Comparison of ENCODE assay signal across 18 cellular contexts in genomic region chr3:152964901-152965609, GRCh38.
"Had no signal": no experiment of that assay in that cellular context is flagged by ENCODE, and none has a peak within 500 bp of the region (broad histone marks: within the 10 kb centered on the region; RNA-seq: fewer than 3 reads in every experiment).

No MANE protein-coding gene starts in this region.

- H3K4me3 Mint-ChIP-seq: activated CD4-positive, alpha-beta memory T cell treated with anti-CD3 and anti-CD28 coated beads for 36 hours; activated T-cell treated with anti-CD3 and anti-CD28 coated beads, Interleukin-2, amount 50 U/mL, for 24 hours; memory B cell; natural killer cell treated with Interleukin-12 subunit alpha and Interleukin-12 subunit beta and Interleukin-15 and Interleukin-18, amount 100 ng/mL, for 72 hours; stimulated activated naive CD8-positive, alpha-beta T cell treated with anti-CD3 and anti-CD28 coated beads, Interleukin-15, Interleukin-2, amounts not matched to agents 100 ng/mL and 50 ng/mL, for 24 hours; T-helper 2 cell treated with Interferon-gamma antibody and Interleukin-4, amounts not matched to agents 5 μg/mL and 100 μg/mL, for 36 hours; type B pancreatic cell had no signal

- H3K9me3 Mint-ChIP-seq: activated CD4-positive, alpha-beta memory T cell treated with anti-CD3 and anti-CD28 coated beads for 36 hours; activated T-cell treated with anti-CD3 and anti-CD28 coated beads, Interleukin-2, amount 50 U/mL, for 24 hours; memory B cell; stimulated activated naive CD8-positive, alpha-beta T cell treated with anti-CD3 and anti-CD28 coated beads, Interleukin-15, Interleukin-2, amounts not matched to agents 100 ng/mL and 50 ng/mL, for 24 hours; T-helper 2 cell treated with Interferon-gamma antibody and Interleukin-4, amounts not matched to agents 5 μg/mL and 100 μg/mL, for 36 hours had no signal

- H3K27me3 ChIP-seq: adrenal gland, cardiac muscle cell, foreskin keratinocyte, right atrium auricular region, suprapubic skin had no signal

- H3K36me3 Mint-ChIP-seq: activated CD4-positive, alpha-beta memory T cell treated with anti-CD3 and anti-CD28 coated beads for 36 hours; memory B cell; natural killer cell treated with Interleukin-12 subunit alpha and Interleukin-12 subunit beta and Interleukin-15 and Interleukin-18, amount 100 ng/mL, for 72 hours; type B pancreatic cell had no signal

- H3K4me3 ChIP-seq: adrenal gland, cardiac muscle cell, right atrium auricular region, suprapubic skin had no signal

- H3K27ac ChIP-seq: adrenal gland, cardiac muscle cell, foreskin keratinocyte, right atrium auricular region, suprapubic skin, WERI-Rb-1 had no signal

- ATAC-seq: foreskin keratinocyte; left ventricle myocardium superior; natural killer cell treated with Interleukin-12 subunit alpha and Interleukin-12 subunit beta and Interleukin-15 and Interleukin-18, amount 100 ng/mL, for 72 hours had no signal

- DNase-seq: activated CD4-positive, alpha-beta memory T cell treated with anti-CD3 and anti-CD28 coated beads for 36 hours; activated effector memory CD4-positive, alpha-beta T cell treated with Interleukin-2 at 50 U/mL for 16 hours; activated naive CD4-positive, alpha-beta T cell treated with anti-CD3 and anti-CD28 coated beads, Interleukin-2, amount 50 U/mL, for 16 hours; activated T-cell treated with anti-CD3 and anti-CD28 coated beads, Interleukin-2, amount 50 U/mL, for 24 hours; adrenal gland; foreskin keratinocyte; left ventricle myocardium superior; posterior cingulate gyrus; stimulated activated CD4-positive, alpha-beta T cell treated with anti-CD3 and anti-CD28 coated beads, Interleukin-4, amount 100 ng/mL, for 24 hours; WERI-Rb-1 had no signal

- H3K36me3 ChIP-seq: adrenal gland, cardiac muscle cell, right atrium auricular region, suprapubic skin, WERI-Rb-1 had no signal

- H3K9me3 ChIP-seq: suprapubic skin had no signal

- H3K27ac Mint-ChIP-seq: activated CD4-positive, alpha-beta memory T cell treated with anti-CD3 and anti-CD28 coated beads for 36 hours; activated T-cell treated with anti-CD3 and anti-CD28 coated beads, Interleukin-2, amount 50 U/mL, for 24 hours; memory B cell; natural killer cell treated with Interleukin-12 subunit alpha and Interleukin-12 subunit beta and Interleukin-15 and Interleukin-18, amount 100 ng/mL, for 72 hours; stimulated activated naive CD8-positive, alpha-beta T cell treated with anti-CD3 and anti-CD28 coated beads, Interleukin-15, Interleukin-2, amounts not matched to agents 100 ng/mL and 50 ng/mL, for 24 hours; T-helper 2 cell treated with Interferon-gamma antibody and Interleukin-4, amounts not matched to agents 5 μg/mL and 100 μg/mL, for 36 hours; type B pancreatic cell had no signal

- H3K27me3 Mint-ChIP-seq: activated CD4-positive, alpha-beta memory T cell treated with anti-CD3 and anti-CD28 coated beads for 36 hours; activated T-cell treated with anti-CD3 and anti-CD28 coated beads, Interleukin-2, amount 50 U/mL, for 24 hours; memory B cell; stimulated activated naive CD8-positive, alpha-beta T cell treated with anti-CD3 and anti-CD28 coated beads, Interleukin-15, Interleukin-2, amounts not matched to agents 100 ng/mL and 50 ng/mL, for 24 hours; type B pancreatic cell had no signal

- H3K4me1 ChIP-seq: adrenal gland, right atrium auricular region had no signal
